8 cellular contexts compared by ENCODE assay signal in genomic region chrX:41333994-41334865, GRCh38. TPM values are rescaled to one million over a fixed set of nuclear protein-coding genes. Genes with fewer than 3 reads are reported as not detected.
DNase-seq lines count a peak whose midpoint lies in the region; FAIRE-seq and TF ChIP-seq lines count a peak whose summit lies in the region.

Gene DDX3X, plus strand, starts transcription at chrX:41334162. Its CDS starts 91 bp downstream, at chrX:41334253.

- intact Hi-C loops in left ventricle myocardium inferior (cut with micrococcal nuclease) = no loop called here

- TF ChIP-seq CTCF in GM12864 (IDR thresholded peaks at IDR 0.05; ENCODE audit: low read depth, low read length, missing control alignments) (peak; percentile 11), HFFc6 (IDR thresholded peaks at IDR 0.05) (no peak), left ventricle myocardium inferior (IDR thresholded peaks at IDR 0.05; ENCODE audit: borderline replicate concordance) (peak; percentile 29)

- no peaks in the 10 kb centered on the region for H3K27me3 ChIP-seq in left ventricle myocardium inferior (ENCODE audit: low read depth)

- FAIRE-seq in urothelium cell line (lab: Jason Lieb, UNC) = no peak

- H3K4me3 Mint-ChIP-seq in HFFc6 = peak within 1 kb of the TSS; percentile 95

- peaks cover 37% of the 10 kb centered on the region for H3K4me1 Mint-ChIP-seq in HFFc6 (ENCODE audit: low read depth)

- DNase-seq in GM12864 (ENCODE audit: low read depth) = peak; percentile 60
- peak; percentile 88 for DNase-seq in HFFc6
- DNase-seq in NCI-H1048 (lab: John Stamatoyannopoulos, UW) = peak; percentile 64
- peak; percentile 57 to 94 (median 73) for DNase-seq in T-helper 1 cell
- peak; percentile 71 for DNase-seq in amniotic stem cell (lab: John Stamatoyannopoulos, UW)
- peak; percentile 82 for DNase-seq in left ventricle myocardium inferior
- DNase-seq in pulmonary artery endothelial cell (ENCODE audit: low read depth, low spot score) = peak; percentile 62
- DNase-seq in urothelium cell line (ENCODE audit: low spot score) = peak; percentile 79

- peaks cover 9% of the 10 kb centered on the region for H3K36me3 ChIP-seq in left ventricle myocardium inferior

- H3K36me3 Mint-ChIP-seq in HFFc6 (ENCODE audit: low read depth) = peaks cover 35% of the 10 kb centered on the region

- H3K27ac ChIP-seq in left ventricle myocardium inferior (replicated peaks) = peak within 1 kb of the TSS; percentile 99

- H3K4me3 ChIP-seq in GM12864 (ENCODE audit: low read depth, low read length) (peak within 1 kb of the TSS; percentile 90), left ventricle myocardium inferior (peak within 1 kb of the TSS; percentile 91)

- peak within 1 kb of the TSS; percentile 100 for H3K27ac Mint-ChIP-seq in HFFc6

- peaks cover 13% of the 10 kb centered on the region for H3K27me3 Mint-ChIP-seq in HFFc6 (ENCODE audit: insufficient read depth)

- H3K4me1 ChIP-seq in left ventricle myocardium inferior = peaks cover 42% of the 10 kb centered on the region

- no peaks in the 10 kb centered on the region for H3K9me3 ChIP-seq in left ventricle myocardium inferior (replicated peaks)

- peaks cover 5% of the 10 kb centered on the region; the same call in 1 of the 2 replicates for H3K9me3 Mint-ChIP-seq in HFFc6

RNA-seq across cellular contexts. Expression of gene DDX3X, which starts in this region (rescaled TPM):
- 100 to 1,000 TPM; 186 to 228 (median 213) TPM for total RNA-seq in HFFc6 (2021; fragmentation: NEBNext Ultra II Directional; extraction: Animal tissue kit (Norgen Biotek cat#: 25700))
- 138 TPM for total RNA-seq in left ventricle myocardium inferior
- total RNA-seq in pulmonary artery endothelial cell = 300 and 412 TPM in 2 replicates

Comparison
In these comparisons a context has a peak if more than half of its experiments do, and no peak if none do; other contexts are left out.
1. Peak in every context shown above with its lines: DNase-seq, H3K4me3 ChIP-seq and H3K27ac ChIP-seq.